8 cellular contexts compared by ENCODE assay signal in genomic region chr3:142828703-142829304, GRCh38.
DNase-seq lines count a peak whose midpoint lies in the region; ATAC-seq and TF ChIP-seq lines count a peak whose summit lies in the region.

No MANE protein-coding gene starts in this region.

- no peak overlapping the region for H3K9ac ChIP-seq in endodermal cell (ENCODE audit: extremely low read depth, low read length, poor library complexity, severe bottlenecking)

- no peaks in the 10 kb centered on the region for H3K27me3 ChIP-seq in HL-60 (ENCODE audit: insufficient read depth, poor library complexity, severe bottlenecking)
- H3K27me3 ChIP-seq in endodermal cell (ENCODE audit: control insufficient read depth, insufficient read depth, low read length, poor library complexity, severe bottlenecking) = no peaks in the 10 kb centered on the region

- H3K27ac ChIP-seq in HL-60 (replicated peaks) = no peak overlapping the region
- H3K27ac ChIP-seq in endodermal cell (ENCODE audit: low read depth, low read length) = no peak overlapping the region

- no peaks in the 10 kb centered on the region for H3K36me3 Mint-ChIP-seq in activated CD4-positive, alpha-beta memory T cell treated with anti-CD3 and anti-CD28 coated beads for 36 hours
- H3K36me3 Mint-ChIP-seq in endodermal cell (ENCODE audit: low read depth) = peaks cover 2% of the 10 kb centered on the region
- H3K36me3 Mint-ChIP-seq in stimulated activated effector memory CD8-positive, alpha-beta T cell treated with anti-CD3 and anti-CD28 coated beads, Interleukin-12 subunit alpha, Interleukin-12 subunit beta, amount 100 ng/mL, for 72 hours = no peaks in the 10 kb centered on the region

- H3K27ac Mint-ChIP-seq in activated CD4-positive, alpha-beta memory T cell treated with anti-CD3 and anti-CD28 coated beads for 36 hours = no peak overlapping the region
- H3K27ac Mint-ChIP-seq in endodermal cell = no peak overlapping the region
- H3K27ac Mint-ChIP-seq in stimulated activated effector memory CD8-positive, alpha-beta T cell treated with anti-CD3 and anti-CD28 coated beads, Interleukin-12 subunit alpha, Interleukin-12 subunit beta, amount 100 ng/mL, for 72 hours = no peak overlapping the region

- no peak overlapping the region for H3K4me3 ChIP-seq in HL-60 (replicated peaks; ENCODE audit: insufficient read depth, low read length)
- no peak overlapping the region for H3K4me3 ChIP-seq in endodermal cell (ENCODE audit: low read length)

- peak; percentile 98 for ATAC-seq in GM21423 (IDR thresholded peaks at IDR 0.05; ENCODE audit: unreplicated experiment)
- ATAC-seq in stimulated activated effector memory CD8-positive, alpha-beta T cell treated with anti-CD3 and anti-CD28 coated beads, Interleukin-12 subunit alpha, Interleukin-12 subunit beta, amount 100 ng/mL, for 72 hours = peak; percentile 88

- no peaks in the 10 kb centered on the region for H3K9me3 ChIP-seq in endodermal cell (ENCODE audit: control insufficient read depth, low read length)

- 20% methylated on average over 5 to 7 of the region's 9 CpGs for WGBS in endodermal cell (ENCODE audit: insufficient coverage in 1 of 2, insufficient read length in 1 of 2), 2 experiments

- intact Hi-C loops in activated CD4-positive, alpha-beta memory T cell treated with anti-CD3 and anti-CD28 coated beads for 36 hours (cut with micrococcal nuclease) = loop anchor here (1.0 to 2.0 kb wide), 3 partner anchors 158 to 242 kb away; no protein-coding TSS in a partner anchor

- TF ChIP-seq CTCF in HL-60 (IDR thresholded peaks at IDR 0.05; ENCODE audit: insufficient read depth, low read length) = peak; percentile 91
- peak; percentile 95 for TF ChIP-seq CTCF in endodermal cell (conservative IDR thresholded peaks at IDR 0.05)

- POLR2A ChIA-PET in activated CD4-positive, alpha-beta memory T cell treated with anti-CD3 and anti-CD28 coated beads for 36 hours (lab: Charles Lee) = interaction anchor here (0.6 kb wide), 1 partner anchor 171 kb away, joined by 3 read pairs; no protein-coding TSS in a partner anchor

- H3K36me3 ChIP-seq in endodermal cell (ENCODE audit: control insufficient read depth, insufficient read depth, low read length) = no peaks in the 10 kb centered on the region

- DNase-seq in DMS153 (lab: John Stamatoyannopoulos, UW) (peak; percentile 10), HL-60 (ENCODE audit: low read depth in 1 of 2, low spot score in 1 of 2) (peak; percentile 63 to 79), NCI-H82 (lab: John Stamatoyannopoulos, UW) (peak; percentile 89), endodermal cell (peak; percentile 94), midbrain (lab: John Stamatoyannopoulos, UW) (peak; percentile 71)
- DNase-seq in activated CD4-positive, alpha-beta memory T cell treated with anti-CD3 and anti-CD28 coated beads for 36 hours = peak; percentile 85
- DNase-seq in stimulated activated effector memory CD8-positive, alpha-beta T cell treated with anti-CD3 and anti-CD28 coated beads, Interleukin-12 subunit alpha, Interleukin-12 subunit beta, amount 100 ng/mL, for 72 hours (ENCODE audit: low spot score in 2 of 2) = peak; percentile 68 to 85

- H3K27me3 Mint-ChIP-seq in activated CD4-positive, alpha-beta memory T cell treated with anti-CD3 and anti-CD28 coated beads for 36 hours = peaks cover 13% of the 10 kb centered on the region
- H3K27me3 Mint-ChIP-seq in endodermal cell (ENCODE audit: insufficient read depth) = no peaks in the 10 kb centered on the region

- no peaks in the 10 kb centered on the region for H3K4me1 ChIP-seq in endodermal cell (ENCODE audit: control insufficient read depth, insufficient read depth, low read length)

- CTCF ChIA-PET in activated CD4-positive, alpha-beta memory T cell treated with anti-CD3 and anti-CD28 coated beads for 36 hours (lab: Charles Lee) = interaction anchor here (0.5 to 3.3 kb wide), 48 partner anchors 9 to 1095 kb away, joined by 3 to 27 read pairs (median 5); partner anchors contain the start of genes ATR, PCOLCE2, TRPC1 and U2SURP

- H3K4me1 Mint-ChIP-seq in activated CD4-positive, alpha-beta memory T cell treated with anti-CD3 and anti-CD28 coated beads for 36 hours (ENCODE audit: low read depth) = no peaks in the 10 kb centered on the region
- H3K4me1 Mint-ChIP-seq in endodermal cell = no peaks in the 10 kb centered on the region
- no peaks in the 10 kb centered on the region for H3K4me1 Mint-ChIP-seq in stimulated activated effector memory CD8-positive, alpha-beta T cell treated with anti-CD3 and anti-CD28 coated beads, Interleukin-12 subunit alpha, Interleukin-12 subunit beta, amount 100 ng/mL, for 72 hours

- H3K9me3 Mint-ChIP-seq in activated CD4-positive, alpha-beta memory T cell treated with anti-CD3 and anti-CD28 coated beads for 36 hours = no peaks in the 10 kb centered on the region
- H3K9me3 Mint-ChIP-seq in endodermal cell = no peaks in the 10 kb centered on the region
- no peaks in the 10 kb centered on the region for H3K9me3 Mint-ChIP-seq in stimulated activated effector memory CD8-positive, alpha-beta T cell treated with anti-CD3 and anti-CD28 coated beads, Interleukin-12 subunit alpha, Interleukin-12 subunit beta, amount 100 ng/mL, for 72 hours

- H3K4me3 Mint-ChIP-seq in activated CD4-positive, alpha-beta memory T cell treated with anti-CD3 and anti-CD28 coated beads for 36 hours = no peak overlapping the region
- no peak overlapping the region for H3K4me3 Mint-ChIP-seq in endodermal cell
- H3K4me3 Mint-ChIP-seq in stimulated activated effector memory CD8-positive, alpha-beta T cell treated with anti-CD3 and anti-CD28 coated beads, Interleukin-12 subunit alpha, Interleukin-12 subunit beta, amount 100 ng/mL, for 72 hours = no peak overlapping the region

Comparison
In these comparisons a context has a peak if more than half of its experiments do, and no peak if none do; other contexts are left out.
1. DNase-seq: peak in every context shown above with its lines; median percentile 94 in endodermal cell; 89 in NCI-H82; 85 in activated CD4-positive, alpha-beta memory T cell treated with anti-CD3 and anti-CD28 coated beads for 36 hours; 76 in stimulated activated effector memory CD8-positive, alpha-beta T cell treated with anti-CD3 and anti-CD28 coated beads, Interleukin-12 subunit alpha, Interleukin-12 subunit beta, amount 100 ng/mL, for 72 hours; 71 in HL-60; 71 in midbrain; 10 in DMS153.